In genomic region chr1:45716700-45717099, GRCh38 we compare ENCODE assay signal across 24 cellular contexts. TPM values are rescaled to one million over a fixed set of nuclear protein-coding genes. Genes with fewer than 3 reads are reported as not detected.
DNase-seq lines count a peak whose midpoint lies in the region; ATAC-seq, FAIRE-seq and TF ChIP-seq lines count a peak whose summit lies in the region.
"Had no signal": no experiment of that assay in that cellular context is flagged by ENCODE, and none has a peak within 500 bp of the region (broad histone marks: within the 10 kb centered on the region; RNA-seq: fewer than 3 reads in every experiment).

No MANE protein-coding gene starts in this region.

- H2AK9ac ChIP-seq in IMR-90 (replicated peaks; ENCODE audit: low read depth, low read length, poor library complexity), result no peak overlapping the region

- H2AK5ac ChIP-seq in IMR-90 (ENCODE audit: low read depth, low read length), result no peak overlapping the region

- intact Hi-C loops in IMR-90 (cut with micrococcal nuclease), result no loop called here
- intact Hi-C loops in sciatic nerve (cut with DNase I), result no loop called here

- H3K27ac ChIP-seq in A549, result no peak overlapping the region
- H3K27ac ChIP-seq in IMR-90 (ENCODE audit: insufficient read depth, low read length), result no peak overlapping the region
- H3K27ac ChIP-seq: 22Rv1, BLaER1 had no signal

- in situ Hi-C loops in IMR-90 (cut with MboI; ENCODE audit: low sequenced_read_pairs), result no loop called here

- H3K9ac ChIP-seq in IMR-90 (ENCODE audit: low read depth, low read length), result no peak overlapping the region
- H3K9ac ChIP-seq: BLaER1 had no signal

- dilution Hi-C loops in IMR-90 (cut with HindIII; ENCODE audit: low sequenced_read_pairs, unreplicated experiment), result no loop called here

- H3K4me3 ChIP-seq in A549 (no peak overlapping the region), IMR-90 (ENCODE audit: insufficient read depth, low read depth, low read length) (no peak overlapping the region)
- H3K4me3 ChIP-seq: BLaER1 had no signal

- TF ChIP-seq CTCF in A549 (IDR thresholded peaks at IDR 0.05), result no peak
- TF ChIP-seq CTCF in IMR-90 (conservative IDR thresholded peaks at IDR 0.05; ENCODE audit: low read depth, low read length), result no peak
- TF ChIP-seq CTCF in WTC11 (IDR thresholded peaks at IDR 0.05), result no peak

- no peak overlapping the region for H2BK20ac ChIP-seq in IMR-90 (ENCODE audit: low read depth, low read length)

- no peaks in the 10 kb centered on the region for H3K27me3 ChIP-seq in IMR-90 (ENCODE audit: control insufficient read depth, insufficient read depth, low read length)
- H3K27me3 ChIP-seq: BE2C, BLaER1 had no signal

- H3K4me2 ChIP-seq in A549 (no peak overlapping the region), IMR-90 (ENCODE audit: low read depth, low read length) (no peak overlapping the region)
- H3K4me2 ChIP-seq: BLaER1 had no signal

- no peak overlapping the region for H3K14ac ChIP-seq in IMR-90 (replicated peaks; ENCODE audit: low read depth, low read length)

- H3K9me3 ChIP-seq in A549 (no peaks in the 10 kb centered on the region), IMR-90 (ENCODE audit: control insufficient read depth, insufficient read depth, low read length) (no peaks in the 10 kb centered on the region)
- H3K9me3 ChIP-seq: BE2C, BLaER1 had no signal

- H4K91ac ChIP-seq in IMR-90 (ENCODE audit: insufficient read depth, low read depth, low read length), result no peak overlapping the region

- DNase-seq in activated naive CD4-positive, alpha-beta T cell treated with anti-CD3 and anti-CD28 coated beads, Interleukin-2, amount 50 U/mL, for 72 hours (ENCODE audit: low spot score in 2 of 2), result no peak
- DNase-seq in A549 (ENCODE audit: low read depth in 1 of 2, low spot score in 1 of 2) (no peak), IMR-90 (no peak), WTC11 (ENCODE audit: low spot score) (no peak), sciatic nerve (ENCODE audit: low spot score) (no peak)
- DNase-seq: ACHN; BE2C; C1 segment of cervical spinal cord; CD4-positive, alpha-beta memory T cell; CD4-positive, CD25-positive, alpha-beta regulatory T cell; CD8-positive, alpha-beta memory T cell; COR-L47; DMS 273 treated with DMSO at 0.1 percent for 48 hours; DMS153; DMS53; DMS79; DND-41; GF-D8 had no signal

- 88% methylated on average over 3 of the region's 3 CpGs for WGBS in A549 (ENCODE audit: missing lambda C conversion rate)
- WGBS in IMR-90 (ENCODE audit: extremely low coverage in 2 of 2, insufficient read length in 1 of 2), 2 experiments, result no CpG with 5 or more reads among the region's 3 CpGs

- H3K23ac ChIP-seq in IMR-90 (ENCODE audit: low read depth, low read length), result no peak overlapping the region

- no peak overlapping the region for H3K4ac ChIP-seq in IMR-90 (ENCODE audit: low read depth, low read length)

- no peak for TF ChIP-seq RAD21 in A549 (conservative IDR thresholded peaks at IDR 0.05 in 1 of 2, IDR thresholded peaks at IDR 0.05 in 1 of 2)
- TF ChIP-seq RAD21 in IMR-90 (IDR thresholded peaks at IDR 0.05; ENCODE audit: low read length), result no peak

- FAIRE-seq in A549 (lab: Jason Lieb, UNC), result no peak
- FAIRE-seq: GM12891, GM19239 had no signal

- ATAC-seq in activated naive CD4-positive, alpha-beta T cell treated with anti-CD3 and anti-CD28 coated beads, Interleukin-2, amount 50 U/mL, for 72 hours, result no peak
- no peak for ATAC-seq in A549
- no peak for ATAC-seq in IMR-90 (ENCODE audit: low read depth)
- ATAC-seq in WTC11, result no peak
- ATAC-seq in sciatic nerve, result no peak

- no TSS peak for BruUV-seq in IMR-90 (replicated peaks; lab: Mats Ljungman, UMichigan)

- H3K9me3 Mint-ChIP-seq in activated naive CD4-positive, alpha-beta T cell treated with anti-CD3 and anti-CD28 coated beads, Interleukin-2, amount 50 U/mL, for 24 hours, result no peaks in the 10 kb centered on the region
- H3K9me3 Mint-ChIP-seq in activated naive CD4-positive, alpha-beta T cell treated with anti-CD3 and anti-CD28 coated beads, Interleukin-2, amount 50 U/mL, for 72 hours, result no peaks in the 10 kb centered on the region
- H3K9me3 Mint-ChIP-seq in WTC11, result no peaks in the 10 kb centered on the region
- H3K9me3 Mint-ChIP-seq: CD14-positive monocyte; CD4-positive, alpha-beta memory T cell; CD4-positive, CD25-positive, alpha-beta regulatory T cell; CD8-positive, alpha-beta memory T cell had no signal

- peak overlapping the region; percentile 18 for H3K27ac Mint-ChIP-seq in activated naive CD4-positive, alpha-beta T cell treated with anti-CD3 and anti-CD28 coated beads, Interleukin-2, amount 50 U/mL, for 24 hours
- no peak overlapping the region for H3K27ac Mint-ChIP-seq in activated naive CD4-positive, alpha-beta T cell treated with anti-CD3 and anti-CD28 coated beads, Interleukin-2, amount 50 U/mL, for 72 hours
- no peak overlapping the region for H3K27ac Mint-ChIP-seq in WTC11
- H3K27ac Mint-ChIP-seq: CD4-positive, CD25-positive, alpha-beta regulatory T cell had no signal

- no peak overlapping the region for H3K4me3 Mint-ChIP-seq in activated naive CD4-positive, alpha-beta T cell treated with anti-CD3 and anti-CD28 coated beads, Interleukin-2, amount 50 U/mL, for 24 hours
- no peak overlapping the region for H3K4me3 Mint-ChIP-seq in WTC11
- H3K4me3 Mint-ChIP-seq: CD14-positive monocyte; CD4-positive, alpha-beta memory T cell; CD4-positive, CD25-positive, alpha-beta regulatory T cell; CD8-positive, alpha-beta memory T cell had no signal

- peaks cover 3% of the 10 kb centered on the region for H3K36me3 Mint-ChIP-seq in activated naive CD4-positive, alpha-beta T cell treated with anti-CD3 and anti-CD28 coated beads, Interleukin-2, amount 50 U/mL, for 24 hours
- peaks cover 0 to 3% of the 10 kb centered on the region in 2 donors for H3K36me3 Mint-ChIP-seq in activated naive CD4-positive, alpha-beta T cell treated with anti-CD3 and anti-CD28 coated beads, Interleukin-2, amount 50 U/mL, for 72 hours
- no peaks in the 10 kb centered on the region for H3K36me3 Mint-ChIP-seq in WTC11
- H3K36me3 Mint-ChIP-seq: CD14-positive monocyte had no signal

- H3K4me1 Mint-ChIP-seq in activated naive CD4-positive, alpha-beta T cell treated with anti-CD3 and anti-CD28 coated beads, Interleukin-2, amount 50 U/mL, for 24 hours, result no peaks in the 10 kb centered on the region
- H3K4me1 Mint-ChIP-seq in WTC11, result no peaks in the 10 kb centered on the region
- H3K4me1 Mint-ChIP-seq: CD14-positive monocyte; CD4-positive, alpha-beta memory T cell; CD8-positive, alpha-beta memory T cell had no signal

- no peak overlapping the region for H3K18ac ChIP-seq in IMR-90 (ENCODE audit: low read depth, low read length)

- no peaks in the 10 kb centered on the region for H3K27me3 Mint-ChIP-seq in activated naive CD4-positive, alpha-beta T cell treated with anti-CD3 and anti-CD28 coated beads, Interleukin-2, amount 50 U/mL, for 24 hours
- H3K27me3 Mint-ChIP-seq in WTC11 (ENCODE audit: low read depth), result no peaks in the 10 kb centered on the region
- H3K27me3 Mint-ChIP-seq: CD4-positive, alpha-beta memory T cell; CD4-positive, CD25-positive, alpha-beta regulatory T cell; CD8-positive, alpha-beta memory T cell had no signal

- POLR2A ChIA-PET in A549 (lab: Yijun Ruan, JAX) (no interaction called here), IMR-90 (lab: Charles Lee; ENCODE audit: unreplicated experiment) (no interaction called here), WTC11 (lab: Charles Lee) (no interaction called here)

- no peak overlapping the region for H2BK5ac ChIP-seq in IMR-90 (ENCODE audit: low read depth, low read length, poor library complexity, severe bottlenecking)

- H3K9me1 ChIP-seq in IMR-90 (ENCODE audit: insufficient read depth, low read length), result peaks cover 3% of the 10 kb centered on the region; the same call in 1 of the 2 replicates

- H2AFZ ChIP-seq in IMR-90 (replicated peaks; ENCODE audit: low read length, poor library complexity), result no peak overlapping the region

- H3K56ac ChIP-seq in IMR-90 (ENCODE audit: extremely low read depth, insufficient read depth, low read length), result no peak overlapping the region

- TF ChIP-seq EP300 in A549 (IDR thresholded peaks at IDR 0.05), result no peak

- no peak overlapping the region for H2BK15ac ChIP-seq in IMR-90 (ENCODE audit: low read depth, low read length)

- no peaks in the 10 kb centered on the region for H3K4me1 ChIP-seq in A549
- H3K4me1 ChIP-seq in IMR-90 (ENCODE audit: control insufficient read depth, insufficient read depth, low read length), result peaks cover 2% of the 10 kb centered on the region; the same call in 1 of the 2 replicates
- H3K4me1 ChIP-seq: BE2C had no signal

- H4K20me1 ChIP-seq in IMR-90 (ENCODE audit: insufficient read depth, low read length), result no peaks in the 10 kb centered on the region
- H4K20me1 ChIP-seq: BLaER1 had no signal

- H4K5ac ChIP-seq in IMR-90 (ENCODE audit: low read depth, low read length), result no peak overlapping the region

- H3K79me1 ChIP-seq in IMR-90 (ENCODE audit: low read depth in 1 of 2, low read length in 2 of 2), result no peaks in the 10 kb centered on the region

- CTCF ChIA-PET in A549 (lab: Yijun Ruan, JAX), result interaction anchor here (0.6 to 0.7 kb wide), 2 partner anchors 1262 to 1722 kb away, joined by 3 to 4 read pairs; no protein-coding TSS in a partner anchor
- CTCF ChIA-PET in IMR-90 (lab: Yijun Ruan, JAX), result no interaction called here
- CTCF ChIA-PET in WTC11 (lab: Charles Lee), result no interaction called here

- H3K36me3 ChIP-seq in IMR-90 (ENCODE audit: control insufficient read depth, insufficient read depth, low read length), result peaks cover 7% of the 10 kb centered on the region
- H3K36me3 ChIP-seq: BE2C had no signal

- TF ChIP-seq POLR2A in A549 (IDR thresholded peaks at IDR 0.05; ENCODE audit: low read length) (no peak), IMR-90 (IDR thresholded peaks at IDR 0.05; ENCODE audit: low read depth, low read length) (no peak)

- no peak overlapping the region for H2BK120ac ChIP-seq in IMR-90 (ENCODE audit: low read depth, low read length)

- no peak overlapping the region for H4K8ac ChIP-seq in IMR-90 (ENCODE audit: low read depth in 2 of 2, low read length in 2 of 2)

RNA-seq across cellular contexts. Expression of gene TMEM69, which starts 28.7 kb away (rescaled TPM):
- total RNA-seq in activated naive CD4-positive, alpha-beta T cell treated with anti-CD3 and anti-CD28 coated beads, Interleukin-2, amount 50 U/mL, for 72 hours, result 10 to 100 TPM; 26.2 to 38.9 TPM
- polyA plus RNA-seq in A549 (2011; rRNA removed) (50.8 and 65.4 TPM in 2 replicates), A549 (2017; fragmentation: RNase III; extraction: RNeasy Plus Mini Kit Qiagen cat#74134 plus additional on column Dnase treatment) (21.6 to 23.1 TPM (median 22.7 TPM) in 3 replicates), IMR-90 (2012; rRNA removed) (31.8 and 33.6 TPM in 2 replicates)
- 22.9 and 28.9 TPM in 2 replicates for polyA plus RNA-seq in A549 (2012; cell fraction: cytosol; rRNA removed)
- 10.7 and 12.7 TPM in 2 replicates for polyA plus RNA-seq in A549 (2012; cell fraction: nucleus; rRNA removed)
- 21.7 and 29.1 TPM in 2 replicates for polyA minus RNA-seq in A549 (2011; rRNA and poly(A)+ RNA removed)
- total RNA-seq in IMR-90 (2012; rRNA removed) (14.2 and 19.9 TPM in 2 replicates), WTC11 (2021) (37.5 to 44.9 TPM (median 40.9 TPM) in 3 replicates), sciatic nerve (14.0 TPM)
- 15.4 and 24.5 TPM in 2 replicates for polyA plus RNA-seq in IMR-90 (2012; cell fraction: cytosol; rRNA removed)
- polyA plus RNA-seq in IMR-90 (2012; cell fraction: nucleus; rRNA removed; ENCODE audit: low replicate concordance), result 3.3 and 15.9 TPM in 2 replicates

RNA-seq across cellular contexts. Expression of gene GPBP1L1, which starts 30.4 kb away (rescaled TPM):
- 100 to 1,000 TPM; 102 to 145 TPM for total RNA-seq in activated naive CD4-positive, alpha-beta T cell treated with anti-CD3 and anti-CD28 coated beads, Interleukin-2, amount 50 U/mL, for 72 hours
- 61.3 and 74.0 TPM in 2 replicates for polyA plus RNA-seq in A549 (2011; rRNA removed)
- polyA plus RNA-seq in A549 (2012; cell fraction: cytosol; rRNA removed), result 13.3 and 14.8 TPM in 2 replicates
- polyA plus RNA-seq in A549 (2012; cell fraction: nucleus; rRNA removed), result 11.6 and 17.7 TPM in 2 replicates
- polyA plus RNA-seq in A549 (2017; fragmentation: RNase III; extraction: RNeasy Plus Mini Kit Qiagen cat#74134 plus additional on column Dnase treatment), result 47.7 to 50.9 TPM (median 50.5 TPM) in 3 replicates
- 60.0 and 65.4 TPM in 2 replicates for polyA minus RNA-seq in A549 (2011; rRNA and poly(A)+ RNA removed)
- total RNA-seq in IMR-90 (2012; rRNA removed), result 57.4 and 83.6 TPM in 2 replicates
- polyA plus RNA-seq in IMR-90 (2012; rRNA removed), result 24.0 and 31.5 TPM in 2 replicates
- polyA plus RNA-seq in IMR-90 (2012; cell fraction: cytosol; rRNA removed), result 7.6 and 13.7 TPM in 2 replicates
- 12.7 and 65.0 TPM in 2 replicates for polyA plus RNA-seq in IMR-90 (2012; cell fraction: nucleus; rRNA removed; ENCODE audit: low replicate concordance)
- total RNA-seq in WTC11 (2021), result 123 to 126 TPM (median 126 TPM) in 3 replicates
- 102 TPM for total RNA-seq in sciatic nerve

RNA-seq across cellular contexts. Expression of gene IPP, which starts 33.8 kb away (rescaled TPM):
- 10 to 100 TPM; 13.8 to 16.3 TPM for total RNA-seq in activated naive CD4-positive, alpha-beta T cell treated with anti-CD3 and anti-CD28 coated beads, Interleukin-2, amount 50 U/mL, for 72 hours
- polyA plus RNA-seq in A549 (2011; rRNA removed), result 9.7 and 11.9 TPM in 2 replicates
- 1.5 TPM in 2 replicates for polyA plus RNA-seq in A549 (2012; cell fraction: cytosol; rRNA removed)
- 0.49 and 1.0 TPM in 2 replicates for polyA plus RNA-seq in A549 (2012; cell fraction: nucleus; rRNA removed)
- polyA plus RNA-seq in A549 (2017; fragmentation: RNase III; extraction: RNeasy Plus Mini Kit Qiagen cat#74134 plus additional on column Dnase treatment), result 5.7 to 7.6 TPM (median 7.3 TPM) in 3 replicates
- polyA minus RNA-seq in A549 (2011; rRNA and poly(A)+ RNA removed), result 5.3 and 6.8 TPM in 2 replicates
- total RNA-seq in IMR-90 (2012; rRNA removed), result 10.6 and 15.8 TPM in 2 replicates
- polyA plus RNA-seq in IMR-90 (2012; rRNA removed), result 3.7 and 4.6 TPM in 2 replicates
- polyA plus RNA-seq in IMR-90 (2012; cell fraction: cytosol; rRNA removed), result 0.70 and 1.5 TPM in 2 replicates
- polyA plus RNA-seq in IMR-90 (2012; cell fraction: nucleus; rRNA removed; ENCODE audit: low replicate concordance), result 0.28 and 2.5 TPM in 2 replicates
- total RNA-seq in WTC11 (2021), result 6.3 to 8.3 TPM (median 7.4 TPM) in 3 replicates
- total RNA-seq in sciatic nerve, result 25.0 TPM
